8 cellular contexts compared by ENCODE assay signal in genomic region chr6:26597821-26598220, GRCh38. TPM values are rescaled to one million over a fixed set of nuclear protein-coding genes. Genes with fewer than 3 reads are reported as not detected.
A peak's percentile ranks its signal among the peaks of the same experiment; 100 is the strongest.
DNase-seq lines count a peak whose midpoint lies in the region; ATAC-seq and TF ChIP-seq lines count a peak whose summit lies in the region.

No MANE protein-coding gene starts in this region.

- TF ChIP-seq EP300 in stomach (IDR thresholded peaks at IDR 0.05), result no peak

- no peaks in the 10 kb centered on the region; the same call in 1 of the 2 replicates for H3K4me1 ChIP-seq in iPS DF 6.9 (ENCODE audit: control insufficient read depth, insufficient read depth, low read length)
- peaks cover 9 to 33% (median 25%) of the 10 kb centered on the region in 4 donors for H3K4me1 ChIP-seq in stomach

- peak; percentile 16 for DNase-seq in NCI-H748 (lab: John Stamatoyannopoulos, UW; ENCODE audit: unreplicated experiment)
- no peak for DNase-seq in NCI-H748 treated with DMSO at 0.1 percent for 48 hours (lab: John Stamatoyannopoulos, UW)
- DNase-seq in RWPE1 (ENCODE audit: low spot score), result no peak
- no peak for DNase-seq in iPS DF 6.9 (ENCODE audit: low read depth, low spot score)
- no peak for DNase-seq in stomach
- no peak for DNase-seq in activated CD4-positive, CD25-positive, alpha-beta regulatory T cell treated with anti-CD3 and anti-CD28 coated beads, Interleukin-2, amount 50 U/mL, for 72 hours
- no peak for DNase-seq in activated CD4-positive, alpha-beta T cell treated with anti-CD3 and anti-CD28 coated beads, Interleukin-2, amount 50 U/mL, for 48 hours

- POLR2A ChIA-PET in RWPE1 (lab: Yijun Ruan, JAX; ENCODE audit: low non-redundant PET), result no interaction called here

- H3K4me3 ChIP-seq in iPS DF 6.9 (ENCODE audit: low read length) (peak overlapping the region; percentile 95; the same call in 1 of the 2 replicates), stomach (peak overlapping the region; percentile 73 to 99 (median 92))

- H3K36me3 ChIP-seq in iPS DF 6.9 (ENCODE audit: control insufficient read depth, insufficient read depth, low read length), result no peaks in the 10 kb centered on the region
- peaks cover 14 to 27% (median 27%) of the 10 kb centered on the region in 4 donors for H3K36me3 ChIP-seq in stomach

- H3K9me3 ChIP-seq in iPS DF 6.9 (ENCODE audit: control insufficient read depth, insufficient read depth, low read length), result no peaks in the 10 kb centered on the region
- H3K9me3 ChIP-seq in stomach, result no peaks in the 10 kb centered on the region

- ATAC-seq in GM18870 (IDR thresholded peaks at IDR 0.05; ENCODE audit: unreplicated experiment), result no peak

- WGBS in iPS DF 6.9 (ENCODE audit: insufficient coverage, insufficient read length), result no CpG with 5 or more reads among the region's 21 CpGs
- WGBS in stomach, 5 donors, result 64 to 72% (median 68%) methylated on average over 21 of the region's 21 CpGs

- TF ChIP-seq POLR2A in stomach (IDR thresholded peaks at IDR 0.05), result no peak

- CTCF ChIA-PET in RWPE1 (lab: Yijun Ruan, JAX), result no interaction called here

- intact Hi-C loops in stomach (cut with DNase I; ENCODE audit: low total_unique reads), result loop anchor here (10.0 kb wide), 1 partner anchor 253 kb away; no protein-coding TSS in a partner anchor

- peak overlapping the region; percentile 84 for H3K27ac ChIP-seq in RWPE1
- no peak overlapping the region for H3K27ac ChIP-seq in iPS DF 6.9 (ENCODE audit: low read length)
- peak overlapping the region in 2 of 5 donors; percentile 90 to 94 for H3K27ac ChIP-seq in stomach

- H3K27me3 ChIP-seq in iPS DF 6.9 (ENCODE audit: control insufficient read depth, insufficient read depth, low read length) (no peaks in the 10 kb centered on the region), stomach (peaks cover 0 to 24% (median 6%) of the 10 kb centered on the region in 3 donors)

- TF ChIP-seq CTCF in RWPE1 (conservative IDR thresholded peaks at IDR 0.05; ENCODE audit: low read depth) (no peak), stomach (IDR thresholded peaks at IDR 0.05) (no peak)

RNA-seq across cellular contexts. Expression of gene ABT1, which starts 1.1 kb away (rescaled TPM):
- total RNA-seq in stomach, result 10 to 100 TPM in 3 of 5 donors, 1 to 10 TPM in 1, not detected in 1; 7.2 to 16.9 (median 14.0) TPM
- polyA plus RNA-seq in stomach, result 10 to 100 TPM; 12.6 to 18.0 (median 15.1) TPM

RNA-seq across cellular contexts. Expression of gene HMGN4, which starts 59.7 kb away (rescaled TPM):
- total RNA-seq in stomach, result 10 to 100 TPM; 11.3 to 96.0 (median 66.1) TPM
- polyA plus RNA-seq in stomach, result 10 to 100 TPM; 22.4 to 46.3 (median 29.2) TPM
